24 cellular contexts compared by ENCODE assay signal in genomic region chr12:24044973-24045703, GRCh38.
A peak's percentile ranks its signal among the peaks of the same experiment; 100 is the strongest.
DNase-seq lines count a peak whose midpoint lies in the region; ATAC-seq and TF ChIP-seq lines count a peak whose summit lies in the region.
"Had no signal": no experiment of that assay in that cellular context is flagged by ENCODE, and none has a peak within 500 bp of the region (broad histone marks: within the 10 kb centered on the region; RNA-seq: fewer than 3 reads in every experiment).

No MANE protein-coding gene starts in this region.

- H3K27ac ChIP-seq in mesenchymal stem cell (ENCODE audit: low read length, poor library complexity, severe bottlenecking) (no peak overlapping the region), tibial artery (peak overlapping the region; percentile 22 to 55), esophagus muscularis mucosa (replicated peaks in 1 of 4) (no peak overlapping the region)
- H3K27ac ChIP-seq: esophagus squamous epithelium, KMS-11, ovary had no signal

- H2BK12ac ChIP-seq in mesenchymal stem cell (ENCODE audit: low read length in 2 of 2) = peak overlapping the region; percentile 28 to 86

- H2BK15ac ChIP-seq in mesenchymal stem cell (ENCODE audit: low read depth, poor library complexity, severe bottlenecking) = no peak overlapping the region

- TF ChIP-seq POLR2A in esophagus muscularis mucosa (IDR thresholded peaks at IDR 0.05; ENCODE audit: low read depth) = no peak

- TF ChIP-seq EP300 in esophagus muscularis mucosa (IDR thresholded peaks at IDR 0.05) = no peak

- H3K27me3 ChIP-seq in Loucy (ENCODE audit: insufficient read depth, low read length, poor library complexity, severe bottlenecking) = no peaks in the 10 kb centered on the region
- H3K27me3 ChIP-seq in mesenchymal stem cell (ENCODE audit: control insufficient read depth in 1 of 2, insufficient read depth in 1 of 2, low read length in 2 of 2) = no peaks in the 10 kb centered on the region
- no peaks in the 10 kb centered on the region for H3K27me3 ChIP-seq in tibial artery
- no peaks in the 10 kb centered on the region for H3K27me3 ChIP-seq in esophagus muscularis mucosa
- H3K27me3 ChIP-seq: esophagus squamous epithelium, ovary, Peyer's patch, right atrium auricular region had no signal

- no peaks in the 10 kb centered on the region for H3K9me2 ChIP-seq in Loucy (replicated peaks; ENCODE audit: low read depth, low read length)

- peaks cover 15% of the 10 kb centered on the region; the same call in 1 of the 2 replicates for H3F3A ChIP-seq in Loucy (ENCODE audit: low read depth)

- H3K4me2 ChIP-seq in Loucy (ENCODE audit: low read depth, low read length, poor library complexity, severe bottlenecking) (peak overlapping the region; percentile 68), mesenchymal stem cell (ENCODE audit: low read length, poor library complexity, severe bottlenecking) (no peak overlapping the region)
- H3K4me2 ChIP-seq: KMS-11 had no signal

- H3K14ac ChIP-seq in mesenchymal stem cell (ENCODE audit: low read length in 2 of 2) = no peak overlapping the region

- no peaks in the 10 kb centered on the region for H3K79me2 ChIP-seq in Loucy (ENCODE audit: insufficient read depth, low read length)

- intact Hi-C loops in tibial artery (cut with DNase I; ENCODE audit: low total_unique reads) (no loop called here), esophagus muscularis mucosa (cut with DNase I) (no loop called here)

- H2AFZ ChIP-seq in Loucy (ENCODE audit: low read length) (no peak overlapping the region), mesenchymal stem cell (ENCODE audit: low read depth, low read length) (no peak overlapping the region)

- H3K4ac ChIP-seq in mesenchymal stem cell (ENCODE audit: low read depth in 1 of 2, low read length in 2 of 2) = peak overlapping the region in 1 of 2 experiments; percentile 61

- no peak overlapping the region for H3K23ac ChIP-seq in mesenchymal stem cell (ENCODE audit: low read length in 2 of 2)

- no peak overlapping the region for H2BK5ac ChIP-seq in mesenchymal stem cell (ENCODE audit: low read depth, low read length, poor library complexity, severe bottlenecking)

- peak overlapping the region in 1 of 2 experiments; percentile 30 for H3K18ac ChIP-seq in mesenchymal stem cell (ENCODE audit: low read depth in 1 of 2, low read length in 2 of 2)

- H3K9ac ChIP-seq in Loucy (ENCODE audit: low read depth, low read length, poor library complexity, severe bottlenecking) (no peak overlapping the region), mesenchymal stem cell (ENCODE audit: low read length) (no peak overlapping the region)
- H3K9ac ChIP-seq: KMS-11 had no signal

- H3K9me3 ChIP-seq in Loucy (ENCODE audit: insufficient read depth, low read depth, low read length) (0 out of 2 replicates have a peak, but pooled peaks cover 5% of the 10 kb centered on the region), mesenchymal stem cell (ENCODE audit: control insufficient read depth, low read length) (peaks cover 14% of the 10 kb centered on the region), tibial artery (no peaks in the 10 kb centered on the region), esophagus muscularis mucosa (peaks cover 0 to 13% (median 0%) of the 10 kb centered on the region in 4 donors)
- H3K9me3 ChIP-seq: ovary, right atrium auricular region, thoracic aorta had no signal

- H2BK120ac ChIP-seq in mesenchymal stem cell (ENCODE audit: low read depth, low read length) = no peak overlapping the region

- H3K36me3 ChIP-seq in Loucy (ENCODE audit: insufficient read depth, low read length) (no peaks in the 10 kb centered on the region), mesenchymal stem cell (ENCODE audit: control insufficient read depth in 1 of 2, insufficient read depth in 2 of 2, low read depth in 1 of 2, low read length in 2 of 2) (no peaks in the 10 kb centered on the region), tibial artery (no peaks in the 10 kb centered on the region), esophagus muscularis mucosa (no peaks in the 10 kb centered on the region)
- H3K36me3 ChIP-seq: esophagus squamous epithelium, ovary, Peyer's patch, right atrium auricular region, thoracic aorta had no signal

- DNase-seq in dermis blood vessel endothelial cell = peak; percentile 41
- no peak for DNase-seq in mesenchymal stem cell
- no peak for DNase-seq in tibial artery
- no peak for DNase-seq in esophagus muscularis mucosa (ENCODE audit: extremely low spot score)
- no peak for DNase-seq in activated CD8-positive, alpha-beta memory T cell treated with anti-CD3 and anti-CD28 coated beads, Interleukin-2, amount 50 U/mL, for 4 hours
- DNase-seq: activated CD8-positive, alpha-beta T cell treated with anti-CD3 and anti-CD28 coated beads for 36 hours; activated gamma-delta T cell; CD4-positive, CD25-positive, alpha-beta regulatory T cell; esophagus squamous epithelium; NCI-H1694; NCI-H2171; NCI-H524; ovary; SIG-M5; stimulated activated naive CD8-positive, alpha-beta T cell treated with anti-CD3 and anti-CD28 coated beads, Interleukin-15, Interleukin-2, amounts not matched to agents 100 U/mL and 50 U/mL, for 24 hours; T-helper 1 cell had no signal

- H2AK5ac ChIP-seq in mesenchymal stem cell (ENCODE audit: low read length, severe bottlenecking) = no peak overlapping the region

- ATAC-seq in HG03571 (IDR thresholded peaks at IDR 0.05; ENCODE audit: unreplicated experiment) = no peak
- ATAC-seq: activated CD4-positive, CD25-positive, alpha-beta regulatory T cell treated with anti-CD3 and anti-CD28 coated beads, Interleukin-2, amount 50 U/mL, for 24 hours; activated CD8-positive, alpha-beta T cell treated with anti-CD3 and anti-CD28 coated beads for 36 hours; HCT116; stimulated activated naive CD8-positive, alpha-beta T cell treated with anti-CD3 and anti-CD28 coated beads, Interleukin-15, Interleukin-2, amounts not matched to agents 100 U/mL and 50 U/mL, for 24 hours had no signal

- H3K4me3 ChIP-seq in Loucy (ENCODE audit: low read length, poor library complexity, severe bottlenecking) (peak overlapping the region; percentile 59), mesenchymal stem cell (ENCODE audit: insufficient read depth in 1 of 2, low read depth in 1 of 2, low read length in 2 of 2) (no peak overlapping the region), tibial artery (no peak overlapping the region), esophagus muscularis mucosa (no peak overlapping the region)
- H3K4me3 ChIP-seq: ovary, Peyer's patch, right atrium auricular region had no signal

- no peaks in the 10 kb centered on the region for H4K20me1 ChIP-seq in Loucy (ENCODE audit: insufficient read depth, low read length, poor library complexity, severe bottlenecking)

- H4K8ac ChIP-seq in mesenchymal stem cell (ENCODE audit: low read length) = no peak overlapping the region

- WGBS in mesenchymal stem cell = 87% methylated on average over 4 of the region's 5 CpGs
- 95% methylated on average over 5 of the region's 5 CpGs for WGBS in esophagus muscularis mucosa

- H3K79me1 ChIP-seq in mesenchymal stem cell (replicated peaks; ENCODE audit: low read length, poor library complexity, severe bottlenecking) = no peaks in the 10 kb centered on the region

- TF ChIP-seq CTCF in Loucy (conservative IDR thresholded peaks at IDR 0.05; ENCODE audit: low read length) = no peak
- no peak for TF ChIP-seq CTCF in tibial artery (IDR thresholded peaks at IDR 0.05)
- no peak for TF ChIP-seq CTCF in esophagus muscularis mucosa (IDR thresholded peaks at IDR 0.05)

- H3K4me1 ChIP-seq in Loucy (ENCODE audit: insufficient read depth, low read length, poor library complexity, severe bottlenecking) (peaks cover 62% of the 10 kb centered on the region), mesenchymal stem cell (ENCODE audit: control insufficient read depth, insufficient read depth, low read depth, low read length) (no peaks in the 10 kb centered on the region), tibial artery (peaks cover 0 to 26% (median 10%) of the 10 kb centered on the region in 4 donors), esophagus muscularis mucosa (peaks cover 0 to 5% (median 0%) of the 10 kb centered on the region in 4 donors)
- H3K4me1 ChIP-seq: esophagus squamous epithelium had no signal

- no peak overlapping the region for H4K91ac ChIP-seq in mesenchymal stem cell (ENCODE audit: low read length)

Comparison
In these comparisons a context has a peak if more than half of its experiments do, and no peak if none do; other contexts are left out.
1. H3K27ac ChIP-seq: peak in tibial artery (2 of 2); none in mesenchymal stem cell (single experiment) and esophagus muscularis mucosa (0 of 4).